In the genomic region with DNA sequence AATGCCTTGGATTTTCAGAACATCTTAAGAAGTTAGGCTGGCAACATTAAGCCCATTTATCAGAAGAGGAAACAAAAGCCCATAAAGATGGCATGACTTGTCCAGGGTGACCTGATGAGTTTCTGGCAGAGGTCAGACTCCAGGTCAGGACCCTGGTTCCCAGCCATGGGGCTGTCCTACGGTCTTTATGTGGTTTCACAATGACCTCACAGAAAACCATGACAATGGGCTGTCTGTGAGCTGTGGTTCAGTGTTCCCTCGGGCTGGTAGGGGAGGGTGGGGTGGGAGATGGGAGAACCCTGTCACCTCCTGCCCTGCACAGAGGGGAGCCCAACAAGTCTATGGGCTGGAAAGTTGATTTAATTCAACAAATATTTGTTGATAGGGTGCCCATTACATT, we compare ENCODE assay signal across 24 cellular contexts.
DNase-seq lines count a peak whose midpoint lies in the region; ATAC-seq, FAIRE-seq and TF ChIP-seq lines count a peak whose summit lies in the region.
"Had no signal": no experiment of that assay in that cellular context is flagged by ENCODE, and none has a peak within 500 bp of the region (broad histone marks: within the 10 kb centered on the region; RNA-seq: fewer than 3 reads in every experiment).

No MANE protein-coding gene starts in this region.

- no peak for TF ChIP-seq RAD21 in GM12878 (IDR thresholded peaks at IDR 0.05; ENCODE audit: insufficient read depth, low read depth, low read length)

- DNase-seq in GM10248 (ENCODE audit: extremely low spot score) = peak; percentile 28
- DNase-seq in GM12878 (ENCODE audit: low read depth, low spot score) = no peak
- peak; percentile 97 for DNase-seq in pons (ENCODE audit: low spot score)
- no peak for DNase-seq in H54 (ENCODE audit: insufficient read length, low spot score)
- no peak for DNase-seq in SJCRH30
- DNase-seq in GM19240 (ENCODE audit: insufficient read length, low spot score) = no peak
- no peak for DNase-seq in Right ventricle myocardium inferior (ENCODE audit: missing footprints)
- DNase-seq: activated CD8-positive, alpha-beta memory T cell treated with anti-CD3 and anti-CD28 coated beads, Interleukin-2, amount 50 U/mL, for 48 hours; amniotic stem cell; colonic mucosa; effector memory CD4-positive, alpha-beta T cell; HCEC 1CT; natural killer cell; NCI-H2029 treated with DMSO at 0.1 percent for 48 hours; NCI-H524 treated with DMSO at 0.1 percent for 48 hours; SIG-M5; SW 1271 had no signal

- no peaks in the 10 kb centered on the region for H3K4me1 ChIP-seq in GM12878 (ENCODE audit: control insufficient read depth, insufficient read depth, low read length)
- H3K4me1 ChIP-seq in SJCRH30 = no peaks in the 10 kb centered on the region
- H3K4me1 ChIP-seq: A549, colonic mucosa had no signal

- H3K9me3 ChIP-seq in GM12878 (replicated peaks; ENCODE audit: control insufficient read depth, insufficient read depth, low read length) (no peaks in the 10 kb centered on the region), SJCRH30 (replicated peaks) (no peaks in the 10 kb centered on the region)
- H3K9me3 ChIP-seq: A549, colonic mucosa, mucosa of descending colon had no signal

- in situ Hi-C loops in GM12878 (cut with MboI) = no loop called here

- TF ChIP-seq POLR2A in GM12878 (IDR thresholded peaks at IDR 0.05; ENCODE audit: low read depth, low read length) (no peak), H54 (IDR thresholded peaks at IDR 0.05; ENCODE audit: low read depth, low read length) (no peak)

- WGBS in GM12878 (ENCODE audit: insufficient coverage, insufficient replicate concordance, low lambda C conversion rate, missing lambda C conversion rate) = 0% methylated on average over 2 of the region's 2 CpGs

- CTCF ChIA-PET in GM10248 (lab: Yijun Ruan, JAX) = interaction anchor here (0.9 to 4.6 kb wide), 6 partner anchors 16 to 382 kb away, joined by 3 to 36 read pairs (median 6); a partner anchor contains a TSS
- CTCF ChIA-PET in GM12878 (lab: Yijun Ruan, JAX) = interaction anchor here (1.2 to 2.9 kb wide), 4 partner anchors 68 to 649 kb away, joined by 3 to 16 read pairs (median 4); a partner anchor contains a TSS

- POLR2A ChIA-PET in GM10248 (lab: Yijun Ruan, JAX) (no interaction called here), GM12878 (lab: Charles Lee) (no interaction called here)

- no TSS peak for BruUV-seq in GM12878 (replicated peaks; lab: Mats Ljungman, UMichigan)

- no peaks in the 10 kb centered on the region for H4K20me1 ChIP-seq in GM12878 (ENCODE audit: control insufficient read depth, insufficient read depth)

- H3K27ac ChIP-seq in GM12878 (ENCODE audit: control insufficient read depth, insufficient read depth) = no peak overlapping the region
- peak overlapping the region; percentile 75 for H3K27ac ChIP-seq in layer of hippocampus (ENCODE audit: low read depth, low read length)
- no peak overlapping the region for H3K27ac ChIP-seq in SJCRH30
- H3K27ac ChIP-seq: A549, colonic mucosa, epithelial cell of prostate had no signal

- no peak overlapping the region for H3K9ac ChIP-seq in GM12878 (ENCODE audit: control insufficient read depth, insufficient read depth, low read length)

- ATAC-seq in GM12878 (peak; percentile 15; the same call in 1 of the 3 replicates), Right ventricle myocardium inferior (no peak)
- ATAC-seq: mucosa of descending colon; stimulated activated effector memory CD8-positive, alpha-beta T cell treated with anti-CD3 and anti-CD28 coated beads, Interleukin-12 subunit alpha, Interleukin-12 subunit beta, amount 100 ng/mL, for 72 hours had no signal

- SMC1A ChIA-PET in GM12878 (lab: Charles Lee; ENCODE audit: uncharacterized antibody, unreplicated experiment) = interaction anchor here (1.6 kb wide), 1 partner anchor 103 kb away, joined by 8 read pairs; no protein-coding TSS in a partner anchor

- H3K36me3 ChIP-seq in GM12878 (ENCODE audit: control insufficient read depth in 2 of 2, insufficient read depth in 2 of 2, low read length in 1 of 2) = no peaks in the 10 kb centered on the region
- no peaks in the 10 kb centered on the region for H3K36me3 ChIP-seq in SJCRH30
- H3K36me3 ChIP-seq: colonic mucosa had no signal

- TF ChIP-seq EP300 in GM12878 (IDR thresholded peaks at IDR 0.05; ENCODE audit: borderline replicate concordance in 1 of 2, control insufficient read depth in 1 of 2, low read depth in 2 of 2, low read length in 2 of 2) = no peak

- H3K27me3 ChIP-seq in GM12878 (replicated peaks in 1 of 2; ENCODE audit: control insufficient read depth in 2 of 2, insufficient read depth in 2 of 2, low read length in 1 of 2) (no peaks in the 10 kb centered on the region; a peak in 1 of 4 replicates), layer of hippocampus (ENCODE audit: control insufficient read depth, insufficient read depth, low read length) (no peaks in the 10 kb centered on the region), SJCRH30 (no peaks in the 10 kb centered on the region)
- H3K27me3 ChIP-seq: colonic mucosa had no signal

- intact Hi-C loops in GM12878 (cut with micrococcal nuclease; ENCODE audit: unreplicated experiment) = loop anchor here (1.0 kb wide), 1 partner anchor 103 kb away; no protein-coding TSS in a partner anchor
- intact Hi-C loops in Right ventricle myocardium inferior (cut with DNase I) = loop anchor here (5.0 kb wide), 1 partner anchor 67 kb away; no protein-coding TSS in a partner anchor

- no peak for TF ChIP-seq CTCF in GM10248 (IDR thresholded peaks at IDR 0.05; ENCODE audit: control extremely low read depth, extremely low read depth, low read depth, missing control alignments)
- TF ChIP-seq CTCF in GM12878 (IDR thresholded peaks at IDR 0.05 in 2 of 3, conservative IDR thresholded peaks at IDR 0.05 in 1 of 3; ENCODE audit: control insufficient read depth in 2 of 3, extremely low read depth in 1 of 3, insufficient read depth in 1 of 3, low read depth in 3 of 3, low read length in 3 of 3) = no peak

- H3K4me3 ChIP-seq in GM12878 (no peak overlapping the region), SJCRH30 (no peak overlapping the region)
- H3K4me3 ChIP-seq: A549, colonic mucosa, mucosa of descending colon had no signal

- FAIRE-seq in GM12878 (lab: Jason Lieb, UNC) (no peak), H54 (lab: Jason Lieb, UNC) (no peak)
- FAIRE-seq: A549, bronchial epithelial cell, keratinocyte had no signal

- no peak overlapping the region for H2AFZ ChIP-seq in GM12878 (ENCODE audit: control insufficient read depth, low read depth, low read length)

- RAD21 ChIA-PET in GM12878 (lab: Charles Lee; ENCODE audit: unreplicated experiment) = interaction anchor here (1.1 kb wide), 1 partner anchor 103 kb away, joined by 4 read pairs; no protein-coding TSS in a partner anchor

- H3K4me2 ChIP-seq in GM12878 (ENCODE audit: control insufficient read depth, insufficient read depth) = no peak overlapping the region
- H3K4me2 ChIP-seq: A549 had no signal

- H3K79me2 ChIP-seq in GM12878 (ENCODE audit: control insufficient read depth, insufficient read depth, low read length) = no peaks in the 10 kb centered on the region

TF ChIP-seq in GM12878, 131 proteins besides CTCF, POLR2A, EP300 and RAD21:
- TF ChIP-seq NR2F1 (conservative IDR thresholded peaks at IDR 0.05) (peak; percentile 31; the same call in 1 of the 2 replicates), STAT3 (IDR thresholded peaks at IDR 0.05; ENCODE audit: low read depth, low read length) (no peak)

Comparison
In these comparisons a context has a peak if more than half of its experiments do, and no peak if none do; other contexts are left out.
1. DNase-seq: peak in GM10248 (single experiment) and pons (single experiment); none in GM12878 (single experiment), H54 (single experiment), SJCRH30 (0 of 2), GM19240 (single experiment) and Right ventricle myocardium inferior (single experiment).